ENCODE assay signal across 8 cellular contexts in genomic region chr16:75464130-75464918, GRCh38. TPM values are rescaled to one million over a fixed set of nuclear protein-coding genes. Genes with fewer than 3 reads are reported as not detected.
A peak's percentile ranks its signal among the peaks of the same experiment; 100 is the strongest.
DNase-seq lines count a peak whose midpoint lies in the region; ATAC-seq and TF ChIP-seq lines count a peak whose summit lies in the region.

TSS of gene TMEM170A (minus strand) at chr16:75464689. CDS start at chr16:75464600, 89 bp downstream.

- H3K9me3 ChIP-seq in adrenal gland (replicated peaks in 1 of 3), result no peaks in the 10 kb centered on the region
- no peaks in the 10 kb centered on the region for H3K9me3 ChIP-seq in heart left ventricle
- no peaks in the 10 kb centered on the region for H3K9me3 ChIP-seq in upper lobe of left lung

- TF ChIP-seq CTCF in GM13976 (IDR thresholded peaks at IDR 0.05; ENCODE audit: borderline replicate concordance, control extremely low read depth, extremely low read depth, insufficient read depth, missing control alignments) (peak; percentile 99), adrenal gland (IDR thresholded peaks at IDR 0.05) (peak; percentile 100), heart left ventricle (IDR thresholded peaks at IDR 0.05) (peak in 11 of 12 donors; percentile 100), upper lobe of left lung (IDR thresholded peaks at IDR 0.05) (peak in 5 of 6 experiments; percentile 100)

- DNase-seq in GM13976 (ENCODE audit: low spot score) (peak; percentile 97), NCI-H146 (lab: John Stamatoyannopoulos, UW) (peak; percentile 96), T-helper 1 cell (peak; percentile 98 to 99 (median 98)), adrenal gland (peak; percentile 99 to 100 (median 99)), heart left ventricle (peak; percentile 99 to 100 (median 100)), posterior cingulate gyrus (peak; percentile 97 to 100 (median 99)), upper lobe of left lung (peak; percentile 98 to 100)

- TF ChIP-seq EP300 in upper lobe of left lung (IDR thresholded peaks at IDR 0.05), result no peak

- peak; percentile 90 to 99 for TF ChIP-seq POLR2A in adrenal gland (IDR thresholded peaks at IDR 0.05)
- TF ChIP-seq POLR2A in heart left ventricle (IDR thresholded peaks at IDR 0.05), result peak; percentile 73 to 97
- peak in 3 of 4 donors; percentile 86 to 98 (median 95) for TF ChIP-seq POLR2A in upper lobe of left lung (IDR thresholded peaks at IDR 0.05)

- H3K4me1 ChIP-seq in adrenal gland (replicated peaks in 1 of 2) (peaks cover 6 to 19% of the 10 kb centered on the region in 2 donors), heart left ventricle (peaks cover 0 to 39% (median 13%) of the 10 kb centered on the region in 12 donors), upper lobe of left lung (peaks cover 0 to 32% (median 10%) of the 10 kb centered on the region in 4 donors)

- H3K27ac ChIP-seq in adrenal gland (peak within 1 kb of the TSS; percentile 65 to 98 (median 97)), heart left ventricle (peak within 1 kb of the TSS; percentile 84 to 100 (median 96)), upper lobe of left lung (peak within 1 kb of the TSS; percentile 86 to 98 (median 96))

- in situ Hi-C loops in GM13976 (cut with MboI; ENCODE audit: low sequenced_read_pairs, unreplicated experiment), result loop anchor here (25.0 kb wide), 1 partner anchor 1723 kb away; the partner anchor contains the start of genes MON1B and SYCE1L

- WGBS in adrenal gland, 4 donors, result 0 to 1% (median 0%) methylated on average over 11 to 89 of the region's 89 CpGs
- 0 to 1% (median 0%) methylated on average over 45 to 89 of the region's 89 CpGs for WGBS in heart left ventricle, 4 donors
- WGBS in upper lobe of left lung, 2 donors, result 0% methylated on average over 23 to 41 of the region's 89 CpGs

- peak; percentile 87 for ATAC-seq in HG02870 (IDR thresholded peaks at IDR 0.05; ENCODE audit: unreplicated experiment)
- peak; percentile 97 to 99 (median 98) for ATAC-seq in heart left ventricle
- ATAC-seq in upper lobe of left lung (ENCODE audit: low FRiP score in 2 of 2), result peak; percentile 98 to 100

- H3K36me3 ChIP-seq in adrenal gland (replicated peaks in 1 of 2) (no peaks in the 10 kb centered on the region), heart left ventricle (no peaks in the 10 kb centered on the region), upper lobe of left lung (no peaks in the 10 kb centered on the region)

- peak within 1 kb of the TSS; percentile 49 to 92 (median 90) for H3K4me3 ChIP-seq in adrenal gland
- H3K4me3 ChIP-seq in heart left ventricle, result peak within 1 kb of the TSS; percentile 67 to 100 (median 90)
- peak within 1 kb of the TSS; percentile 73 to 100 (median 96) for H3K4me3 ChIP-seq in upper lobe of left lung

- intact Hi-C loops in adrenal gland (cut with DNase I) (no loop called here), heart left ventricle (cut with DNase I) (loop anchor here in 5 of 10 donors (1.0 to 10.0 kb wide), 5 partner anchors 31 to 270 kb away; partner anchors contain the start of genes ADAT1 (in 2 of the 5), CFDP1 (in 1 of the 5) and TMEM231 (in 1 of the 5)), posterior cingulate gyrus (cut with DNase I) (loop anchor here (2.0 to 10.0 kb wide), 2 partner anchors 32 to 160 kb away; partner anchors contain the start of genes ADAT1 and CFDP1)

- no peaks in the 10 kb centered on the region for H3K27me3 ChIP-seq in adrenal gland
- H3K27me3 ChIP-seq in heart left ventricle, result no peaks in the 10 kb centered on the region
- H3K27me3 ChIP-seq in upper lobe of left lung, result no peaks in the 10 kb centered on the region

RNA-seq across cellular contexts. Expression of gene TMEM170A, which starts in this region (rescaled TPM):
- total RNA-seq in adrenal gland (10 to 100 TPM; 19.2 to 39.9 (median 22.7) TPM), heart left ventricle (10 to 100 TPM in 4 of 9 donors, 1 to 10 TPM in 5; 7.7 to 14.6 (median 9.5) TPM), upper lobe of left lung (10 to 100 TPM; 11.5 to 31.6 (median 25.5) TPM)
- polyA plus RNA-seq in adrenal gland (10 to 100 TPM in 2 of 3 donors, 1 to 10 TPM in 1; 5.4 to 19.8 (median 10.1) TPM), heart left ventricle (1 to 10 TPM; 4.3 to 8.2 TPM)

Comparison
In these comparisons a context has a peak if more than half of its experiments do, and no peak if none do; other contexts are left out.
1. Peak in every context shown above with its lines: DNase-seq, ATAC-seq, H3K4me3 ChIP-seq and H3K27ac ChIP-seq.